7 cellular contexts compared by ENCODE assay signal in the genomic region with DNA sequence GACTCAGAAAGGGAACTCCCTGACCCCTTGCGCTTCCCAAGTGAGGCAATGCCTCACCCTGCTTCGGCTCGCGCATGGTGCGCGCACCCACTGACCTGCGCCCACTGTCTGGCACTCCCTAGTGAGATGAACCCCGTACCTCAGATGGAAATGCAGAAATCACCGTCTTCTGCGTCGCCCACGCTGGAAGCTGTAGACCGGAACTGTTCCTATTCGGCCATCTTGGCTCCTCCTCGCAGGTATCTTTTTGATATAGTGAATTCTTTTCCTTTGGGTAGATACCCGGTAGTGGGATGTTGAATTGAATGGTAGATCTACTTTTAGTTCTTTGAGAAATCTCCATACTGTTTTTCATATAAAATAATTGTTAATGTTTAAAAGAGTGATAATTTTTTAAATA. TPM values are rescaled to one million over a fixed set of nuclear protein-coding genes. Genes with fewer than 3 reads are reported as not detected.
A peak's percentile ranks its signal among the peaks of the same experiment; 100 is the strongest.
DNase-seq lines count a peak whose midpoint lies in the region; TF ChIP-seq lines count a peak whose summit lies in the region.
"Not testable (repeated sequence)": the region's sequence is repeated elsewhere in the genome, so short reads cannot be mapped to it uniquely, and the experiment has no call there.

No MANE protein-coding gene starts in this region.

- not testable (repeated sequence) for H3K27me3 Mint-ChIP-seq in chondrocyte (ENCODE audit: low read depth); nephron progenitor cell (ENCODE audit: low read depth, poor library complexity)

- H3K9me3 Mint-ChIP-seq in chondrocyte (ENCODE audit: low read depth), result not testable (repeated sequence)
- peaks cover 13% of the 10 kb centered on the region for H3K9me3 Mint-ChIP-seq in nephron progenitor cell

- H3K27ac ChIP-seq in HUES6 (ENCODE audit: low read depth, low read length), result not testable (repeated sequence)

- H3K36me3 Mint-ChIP-seq in chondrocyte (ENCODE audit: low read depth); nephron progenitor cell (ENCODE audit: low read depth): not testable (repeated sequence)

- DNase-seq in ELF-1 (ENCODE audit: low read depth, low spot score) (peak; percentile 46), NCI-H510A treated with DMSO at 0.1 percent for 48 hours (lab: John Stamatoyannopoulos, UW) (peak; percentile 49)
- not testable (repeated sequence) for DNase-seq in NT2/D1 (ENCODE audit: low read depth, low spot score); chondrocyte (ENCODE audit: low spot score); nephron progenitor cell

- peak overlapping the region; percentile 72 for H3K9ac ChIP-seq in HUES6 (ENCODE audit: low read length)
- H3K9ac ChIP-seq in NT2/D1 (ENCODE audit: insufficient read length, low read depth); iPS-15b (ENCODE audit: low read depth, low read length): not testable (repeated sequence)

- TF ChIP-seq CTCF in chondrocyte (IDR thresholded peaks at IDR 0.05); nephron progenitor cell (IDR thresholded peaks at IDR 0.05): not testable (repeated sequence)

- H3K4me3 ChIP-seq in HUES6 (ENCODE audit: low read depth, low read length) (peak overlapping the region; percentile 54), NT2/D1 (ENCODE audit: insufficient read length, low read depth) (peak overlapping the region; percentile 40), iPS-15b (ENCODE audit: low read depth, low read length) (peak overlapping the region; percentile 28)

- not testable (repeated sequence) for H3K4me1 Mint-ChIP-seq in chondrocyte (ENCODE audit: low read depth)
- H3K4me1 Mint-ChIP-seq in nephron progenitor cell, result peaks cover 11% of the 10 kb centered on the region

- H3K27me3 ChIP-seq in HUES6 (ENCODE audit: control insufficient read depth, insufficient read depth, low read length); NT2/D1 (ENCODE audit: insufficient read depth, insufficient read length); iPS-15b (ENCODE audit: control insufficient read depth, insufficient read depth, low read length): not testable (repeated sequence)

- not testable (repeated sequence) for H3K27ac Mint-ChIP-seq in chondrocyte (ENCODE audit: unreplicated experiment)
- H3K27ac Mint-ChIP-seq in nephron progenitor cell, result peak overlapping the region; percentile 86

- peak overlapping the region; percentile 71 for H3K4me3 Mint-ChIP-seq in chondrocyte (ENCODE audit: unreplicated experiment)
- peak overlapping the region; percentile 79 for H3K4me3 Mint-ChIP-seq in nephron progenitor cell

- H3K36me3 ChIP-seq in HUES6 (ENCODE audit: control insufficient read depth, insufficient read depth, low read length); NT2/D1 (ENCODE audit: insufficient read depth, insufficient read length, low read length); iPS-15b (ENCODE audit: control insufficient read depth, insufficient read depth, low read length): not testable (repeated sequence)

- H3K4me1 ChIP-seq in HUES6 (ENCODE audit: control insufficient read depth, insufficient read depth, low read length); NT2/D1 (ENCODE audit: insufficient read depth, insufficient read length); iPS-15b (ENCODE audit: control insufficient read depth, insufficient read depth, low read length): not testable (repeated sequence)

- not testable (repeated sequence) for H3K9me3 ChIP-seq in HUES6 (ENCODE audit: control insufficient read depth, insufficient read depth, low read depth, low read length); NT2/D1 (ENCODE audit: insufficient read depth, low read length); iPS-15b (ENCODE audit: control insufficient read depth, insufficient read depth, low read length)

RNA-seq across cellular contexts. Expression of gene CENPE, which starts 57.9 kb away (rescaled TPM):
- 4.3 to 10.6 TPM (median 8.2 TPM) in 3 replicates for total RNA-seq in chondrocyte
